11 cellular contexts compared by ENCODE assay signal in the genomic region with DNA sequence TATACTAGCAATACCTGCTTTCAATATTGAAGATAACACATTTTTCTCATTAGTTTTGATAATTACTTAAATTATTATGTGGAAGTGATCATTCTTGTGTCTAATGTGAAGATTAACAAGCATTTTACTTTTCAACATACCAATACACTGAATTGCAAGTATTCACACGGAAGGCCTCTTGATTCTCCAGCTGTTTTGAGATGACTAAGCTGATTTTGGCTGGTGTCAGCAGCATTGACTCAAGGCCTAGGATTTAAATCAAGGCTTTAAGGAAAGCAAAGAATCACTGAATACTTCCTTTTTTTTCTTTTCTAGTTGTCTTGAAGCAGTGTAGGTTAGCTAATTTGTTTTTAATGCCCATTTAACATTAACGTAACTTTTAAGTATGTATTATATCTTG.
DNase-seq lines count a peak whose midpoint lies in the region; ATAC-seq and FAIRE-seq lines count a peak whose summit lies in the region.
"Had no signal": no experiment of that assay in that cellular context is flagged by ENCODE, and none has a peak within 500 bp of the region (broad histone marks: within the 10 kb centered on the region; RNA-seq: fewer than 3 reads in every experiment).

No MANE protein-coding gene starts in this region.

- peaks cover 12% of the 10 kb centered on the region for H3K4me1 Mint-ChIP-seq in activated T-helper 17 cell treated with anti-CD3 and anti-CD28 coated beads, Interleukin-2, amount 50 U/mL, for 72 hours

- no peaks in the 10 kb centered on the region for H3K36me3 Mint-ChIP-seq in activated T-helper 17 cell treated with anti-CD3 and anti-CD28 coated beads, Interleukin-2, amount 50 U/mL, for 72 hours (ENCODE audit: low read depth)

- peak overlapping the region; percentile 33 for H3K27ac Mint-ChIP-seq in activated T-helper 17 cell treated with anti-CD3 and anti-CD28 coated beads, Interleukin-2, amount 50 U/mL, for 72 hours
- H3K27ac Mint-ChIP-seq: stimulated activated memory B cell treated with anti-CD40 and anti-IgM and Interleukin-4, amounts not matched to agents 10 μg/mL and 1 μg/mL and 100 μg/mL, for 72 hours had no signal

- intact Hi-C loops in left ventricle myocardium superior (cut with micrococcal nuclease) (no loop called here), Right ventricle myocardium inferior (cut with DNase I) (no loop called here)

- H3K9me3 Mint-ChIP-seq in activated T-helper 17 cell treated with anti-CD3 and anti-CD28 coated beads, Interleukin-2, amount 50 U/mL, for 72 hours: no peaks in the 10 kb centered on the region
- H3K9me3 Mint-ChIP-seq: stimulated activated memory B cell treated with anti-CD40 and anti-IgM and Interleukin-4, amounts not matched to agents 10 μg/mL and 1 μg/mL and 100 μg/mL, for 72 hours had no signal

- no peak for FAIRE-seq in urothelium cell line (lab: Jason Lieb, UNC)

- H3K27me3 Mint-ChIP-seq in activated T-helper 17 cell treated with anti-CD3 and anti-CD28 coated beads, Interleukin-2, amount 50 U/mL, for 72 hours: no peaks in the 10 kb centered on the region
- H3K27me3 Mint-ChIP-seq: stimulated activated memory B cell treated with anti-CD40 and anti-IgM and Interleukin-4, amounts not matched to agents 10 μg/mL and 1 μg/mL and 100 μg/mL, for 72 hours had no signal

- H3K4me3 Mint-ChIP-seq in activated T-helper 17 cell treated with anti-CD3 and anti-CD28 coated beads, Interleukin-2, amount 50 U/mL, for 72 hours: peak overlapping the region; percentile 66
- H3K4me3 Mint-ChIP-seq: stimulated activated memory B cell treated with anti-CD40 and anti-IgM and Interleukin-4, amounts not matched to agents 10 μg/mL and 1 μg/mL and 100 μg/mL, for 72 hours had no signal

- no peak for DNase-seq in left ventricle myocardium superior
- DNase-seq in Right ventricle myocardium inferior (ENCODE audit: missing footprints): no peak
- DNase-seq in hepatic stellate cell (ENCODE audit: low spot score): peak; percentile 4
- DNase-seq in urothelium cell line (ENCODE audit: low spot score): peak; percentile 21
- no peak for DNase-seq in islet precursor cell
- DNase-seq in activated CD4-positive, alpha-beta T cell treated with anti-CD3 and anti-CD28 coated beads for 48 hours: no peak
- DNase-seq: erythroblast, NCI-H526 treated with DMSO at 0.1 percent for 48 hours had no signal

- ATAC-seq in left ventricle myocardium superior: peak; percentile 64
- ATAC-seq in Right ventricle myocardium inferior: no peak
- ATAC-seq in activated T-helper 17 cell treated with anti-CD3 and anti-CD28 coated beads, Interleukin-2, amount 50 U/mL, for 72 hours (replicated peaks): no peak
- ATAC-seq in HG03442 (IDR thresholded peaks at IDR 0.05; ENCODE audit: unreplicated experiment): no peak
- ATAC-seq: stimulated activated memory B cell treated with anti-CD40 and anti-IgM and Interleukin-4, amounts not matched to agents 10 μg/mL and 1 μg/mL and 100 μg/mL, for 72 hours had no signal

Comparison
In these comparisons a context has a peak if more than half of its experiments do, and no peak if none do; other contexts are left out.
1. DNase-seq: peak in hepatic stellate cell (single experiment) and urothelium cell line (single experiment); none in left ventricle myocardium superior (single experiment), Right ventricle myocardium inferior (single experiment), islet precursor cell (single experiment) and activated CD4-positive, alpha-beta T cell treated with anti-CD3 and anti-CD28 coated beads for 48 hours (single experiment).